Comparison of ENCODE assay signal across 1 cellular context in the genomic region with DNA sequence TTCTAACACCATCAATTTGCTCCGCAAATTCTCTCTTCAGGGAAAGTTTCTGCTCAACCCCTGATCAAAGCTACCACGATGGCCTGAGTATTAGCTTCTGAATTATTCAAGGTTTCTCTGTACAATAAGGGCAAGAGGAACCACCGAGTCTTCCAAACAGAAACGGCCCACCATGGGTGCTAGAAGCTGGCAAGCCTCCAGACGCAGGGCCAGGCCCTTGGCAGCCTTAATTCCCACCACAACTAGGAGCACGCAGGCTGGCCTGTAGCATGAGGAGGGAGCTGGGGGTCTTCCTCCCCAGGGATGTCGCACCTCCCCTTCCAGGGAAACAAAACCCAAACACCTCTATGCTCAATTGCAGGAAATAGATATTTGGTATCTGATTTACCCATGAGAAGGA.
A peak's percentile ranks its signal among the peaks of the same experiment; 100 is the strongest.
TF ChIP-seq lines count a peak whose summit lies in the region.

No MANE protein-coding gene starts in this region.

TF ChIP-seq in K562, 482 proteins besides CTCF, POLR2A, EP300 and RAD21:
- TF ChIP-seq CBX8 (IDR thresholded peaks at IDR 0.05; ENCODE audit: borderline replicate concordance, extremely low read depth, low read depth, low read length, poor library complexity, severe bottlenecking) (peak; percentile 12), KAT7 (CRISPR knock-in tag; IDR thresholded peaks at IDR 0.05; ENCODE audit: borderline replicate concordance) (no peak)
